In the genomic region with DNA sequence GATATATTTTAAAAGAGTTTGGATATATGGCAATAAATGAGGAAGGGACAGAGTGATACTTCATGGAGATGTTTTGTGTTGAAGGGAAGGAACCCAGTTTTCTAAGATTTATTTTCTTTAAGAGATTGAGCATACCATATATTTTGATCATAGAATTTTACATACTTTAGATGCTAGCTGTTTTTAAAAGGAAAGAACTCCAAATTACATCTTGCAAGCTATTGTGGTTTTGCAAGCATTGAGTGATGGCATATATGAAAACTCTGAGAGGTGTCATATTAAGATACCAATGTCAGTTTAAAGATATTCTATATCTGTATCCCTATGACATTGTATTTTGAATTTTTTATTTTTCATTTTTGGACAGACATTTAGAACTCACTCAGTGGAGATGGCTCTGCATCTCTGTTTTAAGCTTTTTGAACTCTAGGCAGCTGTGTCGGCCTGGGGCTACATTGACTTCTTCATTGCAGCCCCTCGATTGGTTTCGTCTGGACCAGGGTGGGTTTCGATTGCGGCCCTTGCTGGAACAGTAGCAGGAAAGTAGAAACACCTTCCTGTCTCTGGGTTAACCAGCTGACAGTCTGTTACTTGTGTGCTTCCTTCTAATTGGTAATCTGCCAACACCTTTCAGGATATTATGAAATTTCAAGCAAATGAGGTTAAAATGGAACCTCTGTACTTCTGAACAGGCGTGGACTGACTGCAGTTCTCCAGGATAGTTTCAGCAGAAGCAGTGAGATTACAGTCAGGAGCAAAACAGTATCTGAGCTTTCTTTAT, we compare ENCODE assay signal across 8 cellular contexts. TPM values are rescaled to one million over a fixed set of nuclear protein-coding genes. Genes with fewer than 3 reads are reported as not detected.
DNase-seq lines count a peak whose midpoint lies in the region; ATAC-seq and TF ChIP-seq lines count a peak whose summit lies in the region.

No MANE protein-coding gene starts in this region.

- H3K9me3 ChIP-seq in heart right ventricle = no peaks in the 10 kb centered on the region

- no peak overlapping the region for H3K4me3 ChIP-seq in ACC112 (ENCODE audit: low read depth, low read length)
- H3K4me3 ChIP-seq in heart right ventricle = peak overlapping the region in 1 of 10 donors; percentile 16

- H3K36me3 ChIP-seq in ACC112 (ENCODE audit: insufficient read depth, low read length) (no peaks in the 10 kb centered on the region), heart right ventricle (no peaks in the 10 kb centered on the region)

- H3K27me3 ChIP-seq in ACC112 (ENCODE audit: insufficient read depth, low read length) (no peaks in the 10 kb centered on the region), heart right ventricle (no peaks in the 10 kb centered on the region)

- peak; percentile 85 for DNase-seq in SKM-1 (lab: John Stamatoyannopoulos, UW; ENCODE audit: unreplicated experiment)
- DNase-seq in heart right ventricle = no peak
- DNase-seq in NCI-H2171 treated with DMSO at 0.1 percent for 48 hours (lab: John Stamatoyannopoulos, UW) = no peak
- no peak for DNase-seq in amniotic stem cell (lab: John Stamatoyannopoulos, UW)

- peaks cover 95% of the 10 kb centered on the region for H3K79me2 ChIP-seq in ACC112 (ENCODE audit: control insufficient read depth, insufficient read depth, low read length, unreplicated experiment)

- H3K4me1 ChIP-seq in ACC112 (ENCODE audit: control insufficient read depth, insufficient read depth, low read length, unreplicated experiment) = peaks cover 66% of the 10 kb centered on the region
- H3K4me1 ChIP-seq in heart right ventricle = peaks cover 23 to 100% (median 85%) of the 10 kb centered on the region in 9 donors

- 60 to 66% methylated on average over 6 of the region's 6 CpGs for whole genome bisulfite sequencing in heart right ventricle, 2 donors

- ATAC-seq in GM21423 (IDR thresholded peaks at IDR 0.05; ENCODE audit: unreplicated experiment) (peak; percentile 34), heart right ventricle (peak in 4 of 8 donors; percentile 9 to 20 (median 16)), GM21529 (IDR thresholded peaks at IDR 0.05; ENCODE audit: unreplicated experiment) (no peak), GM21367 (IDR thresholded peaks at IDR 0.05; ENCODE audit: unreplicated experiment) (no peak)

- no peak for TF ChIP-seq CTCF in heart right ventricle (IDR thresholded peaks at IDR 0.05)

- intact Hi-C loops in heart right ventricle (cut with DNase I) = loop anchor here in 1 of 10 donors (5.0 kb wide), 1 partner anchor 34 kb away; no protein-coding TSS in a partner anchor

- H3K27ac ChIP-seq in ACC112 (ENCODE audit: low read depth, low read length) (peak overlapping the region; percentile 62), heart right ventricle (peak overlapping the region in 8 of 10 donors; percentile 76 to 90 (median 84))

- no peak overlapping the region for H2AFZ ChIP-seq in ACC112 (ENCODE audit: low read length, unreplicated experiment)

RNA-seq across cellular contexts. Expression of a gene that starts 14.0 kb away (rescaled TPM):
- 10 to 100 TPM; 61.7 to 95.6 (median 72.2) TPM for total RNA-seq in heart right ventricle
- 10 to 100 TPM; 13.7 to 21.1 TPM for polyA plus RNA-seq in heart right ventricle
